In the genomic region with DNA sequence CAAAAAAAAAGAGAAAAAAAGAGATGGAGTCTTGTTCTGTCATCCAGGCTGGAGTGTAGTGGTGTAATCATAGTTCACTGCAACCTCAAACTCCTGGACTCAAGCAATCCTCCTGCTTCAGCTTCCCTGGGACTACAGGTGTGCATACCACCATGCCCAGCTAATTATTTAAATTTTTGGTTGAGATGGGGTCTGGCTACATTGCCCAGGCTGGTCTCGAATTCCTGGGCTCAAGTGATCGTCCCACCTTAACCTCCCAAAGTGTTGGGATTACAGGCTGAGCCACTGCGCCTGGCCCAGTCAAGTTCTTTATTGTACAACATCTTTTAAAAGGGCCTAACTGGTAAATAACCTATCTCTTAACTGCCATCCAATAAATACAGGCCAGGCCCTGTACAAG, we compare ENCODE assay signal across 1 cellular context.
TF ChIP-seq lines count a peak whose summit lies in the region.

No MANE protein-coding gene starts in this region.

TF ChIP-seq in K562, 482 proteins besides CTCF, POLR2A, EP300 and RAD21:
- no peak for TF ChIP-seq FOS (IDR thresholded peaks at IDR 0.05; ENCODE audit: extremely low read depth, insufficient read length)
- no peak for TF ChIP-seq ZFP36 (IDR thresholded peaks at IDR 0.05; ENCODE audit: low read depth, low read length, partially characterized antibody)
- TF ChIP-seq ZBED1 (IDR thresholded peaks at IDR 0.05): no peak
- TF ChIP-seq ZNF121 (CRISPR knock-in tag; conservative IDR thresholded peaks at IDR 0.05): peak; percentile 41; the same call in 1 of the 2 replicates
